In the genomic region with DNA sequence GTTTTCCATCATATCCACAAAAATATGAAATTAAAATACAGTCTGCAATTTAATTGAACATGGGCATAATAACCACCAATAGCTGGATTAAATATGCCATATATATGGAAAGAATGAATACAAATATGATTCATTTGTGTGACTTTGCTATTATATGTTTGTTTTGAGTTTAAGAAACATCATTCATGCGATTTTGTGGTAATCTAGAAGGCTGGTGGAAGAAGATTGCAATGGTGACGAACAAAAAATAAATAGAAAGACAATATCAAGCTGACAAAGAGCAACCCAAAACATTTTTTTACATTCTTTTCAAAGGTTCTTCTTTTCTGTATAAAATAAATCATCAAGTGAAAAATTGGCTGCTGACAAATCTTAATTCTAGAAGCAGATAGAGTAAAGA, we compare ENCODE assay signal across 22 cellular contexts.
A peak's percentile ranks its signal among the peaks of the same experiment; 100 is the strongest.
DNase-seq lines count a peak whose midpoint lies in the region; TF ChIP-seq lines count a peak whose summit lies in the region.
"Had no signal": no experiment of that assay in that cellular context is flagged by ENCODE, and none has a peak within 500 bp of the region (broad histone marks: within the 10 kb centered on the region; RNA-seq: fewer than 3 reads in every experiment).

No MANE protein-coding gene starts in this region.

- H3K9me3 ChIP-seq in adipocyte (ENCODE audit: control insufficient read depth, low read length) (peaks cover 17% of the 10 kb centered on the region), osteoblast (ENCODE audit: low read depth, low read length) (no peaks in the 10 kb centered on the region), Karpas-422 (ENCODE audit: low read length) (peaks cover 14% of the 10 kb centered on the region; the same call in 1 of the 2 replicates), testis (no peaks in the 10 kb centered on the region)

- POLR2A ChIA-PET in HEK293T (lab: Yijun Ruan, JAX) = no interaction called here

- no peaks in the 10 kb centered on the region for H3K9me2 ChIP-seq in Karpas-422 (replicated peaks; ENCODE audit: insufficient read depth, low read length)

- DNase-seq in LHCN-M2 (ENCODE audit: low read depth) (peak; percentile 20), adipocyte (ENCODE audit: low read depth) (peak; percentile 7), osteoblast (ENCODE audit: insufficient read length, low spot score, missing footprints) (peak; percentile 45), Karpas-422 (no peak), HEK293T (ENCODE audit: extremely low spot score) (no peak), testis (no peak), C1 segment of cervical spinal cord (lab: John Stamatoyannopoulos, UW) (no peak)
- DNase-seq: 8988T; AML-193; CD4-positive, alpha-beta memory T cell; CD4-positive, CD25-positive, alpha-beta regulatory T cell; CD8-positive, alpha-beta memory T cell; COR-L47; DMS 273 treated with DMSO at 0.1 percent for 48 hours; DMS153; DMS53; DMS79; DND-41; EL; GDM1 had no signal

- H3K79me2 ChIP-seq in osteoblast (ENCODE audit: insufficient read depth, low read length) (no peaks in the 10 kb centered on the region), Karpas-422 (ENCODE audit: low read length) (no peaks in the 10 kb centered on the region)

- no peak overlapping the region for H3K4me3 ChIP-seq in adipocyte (ENCODE audit: low read length)
- H3K4me3 ChIP-seq in osteoblast (ENCODE audit: insufficient read depth, low read length) = no peak overlapping the region
- no peak overlapping the region for H3K4me3 ChIP-seq in Karpas-422 (ENCODE audit: low read length)
- no peak overlapping the region for H3K4me3 ChIP-seq in testis
- H3K4me3 ChIP-seq: BLaER1 treated with 17β-estradiol and CSF1 and Interleukin-3, amounts not matched to agents 10 nM and 100 nM; GM12878 had no signal

- no peak for TF ChIP-seq POLR2A in testis (IDR thresholded peaks at IDR 0.05)

- no peak overlapping the region for H2AFZ ChIP-seq in osteoblast (ENCODE audit: low read length)
- no peak overlapping the region for H2AFZ ChIP-seq in Karpas-422 (ENCODE audit: low read length)

- 83 to 87% methylated on average over 2 of the region's 2 CpGs for WGBS in testis, 2 donors

- H3K9ac ChIP-seq in adipocyte (ENCODE audit: low read length) (no peak overlapping the region), Karpas-422 (ENCODE audit: low read length) (no peak overlapping the region)
- H3K9ac ChIP-seq: BLaER1 treated with 17β-estradiol and CSF1 and Interleukin-3, amounts not matched to agents 10 nM and 100 nM had no signal

- TF ChIP-seq CTCF in osteoblast (IDR thresholded peaks at IDR 0.05; ENCODE audit: extremely low read depth, low read depth, low read length) (no peak), testis (IDR thresholded peaks at IDR 0.05) (no peak)

- H3K4me1 ChIP-seq in adipocyte (ENCODE audit: control insufficient read depth, insufficient read depth, low read length) (no peaks in the 10 kb centered on the region), osteoblast (ENCODE audit: insufficient read depth, low read length) (no peaks in the 10 kb centered on the region), Karpas-422 (ENCODE audit: low read length) (no peaks in the 10 kb centered on the region), testis (no peaks in the 10 kb centered on the region)

- H3K27me3 ChIP-seq in adipocyte (replicated peaks; ENCODE audit: control insufficient read depth, insufficient read depth, low read length) (no peaks in the 10 kb centered on the region), osteoblast (ENCODE audit: insufficient read depth, low read length) (no peaks in the 10 kb centered on the region), Karpas-422 (ENCODE audit: low read length) (no peaks in the 10 kb centered on the region), testis (no peaks in the 10 kb centered on the region)
- H3K27me3 ChIP-seq: BLaER1 treated with 17β-estradiol and CSF1 and Interleukin-3, amounts not matched to agents 10 nM and 100 nM had no signal

- H4K20me1 ChIP-seq in osteoblast (ENCODE audit: insufficient read depth, low read length) (no peaks in the 10 kb centered on the region), Karpas-422 (ENCODE audit: insufficient read depth, low read depth, low read length) (no peaks in the 10 kb centered on the region)
- H4K20me1 ChIP-seq: BLaER1 treated with 17β-estradiol and CSF1 and Interleukin-3, amounts not matched to agents 10 nM and 100 nM had no signal

- H3K4me2 ChIP-seq in osteoblast (ENCODE audit: insufficient read depth, low read length) = no peak overlapping the region
- no peak overlapping the region for H3K4me2 ChIP-seq in Karpas-422 (ENCODE audit: low read depth, low read length, poor library complexity, severe bottlenecking)
- H3K4me2 ChIP-seq: BLaER1 treated with 17β-estradiol and CSF1 and Interleukin-3, amounts not matched to agents 10 nM and 100 nM had no signal

- CTCF ChIA-PET in HEK293T (lab: Yijun Ruan, JAX) = no interaction called here

- intact Hi-C loops in testis (cut with DNase I; ENCODE audit: low total_unique reads) = no loop called here

- H3K36me3 ChIP-seq in adipocyte (ENCODE audit: control insufficient read depth, insufficient read depth, low read length, severe bottlenecking) (no peaks in the 10 kb centered on the region), osteoblast (ENCODE audit: insufficient read depth, low read length) (no peaks in the 10 kb centered on the region), Karpas-422 (ENCODE audit: insufficient read depth, low read length) (no peaks in the 10 kb centered on the region), testis (ENCODE audit: low read depth, missing control alignments) (no peaks in the 10 kb centered on the region)
- H3K36me3 ChIP-seq: BLaER1 treated with 17β-estradiol and CSF1 and Interleukin-3, amounts not matched to agents 10 nM and 100 nM had no signal

- peak overlapping the region; percentile 40 for H3K27ac ChIP-seq in osteoblast (ENCODE audit: low read depth, low read length)
- no peak overlapping the region for H3K27ac ChIP-seq in Karpas-422 (ENCODE audit: low read length)
- H3K27ac ChIP-seq in testis = no peak overlapping the region
- H3K27ac ChIP-seq: BLaER1 treated with 17β-estradiol and CSF1 and Interleukin-3, amounts not matched to agents 10 nM and 100 nM had no signal

TF ChIP-seq in HEK293T, 16 proteins besides CTCF, POLR2A, EP300 and RAD21:
- no peak for TF ChIP-seq TARDBP (IDR thresholded peaks at IDR 0.05)

Comparison
In these comparisons a context has a peak if more than half of its experiments do, and no peak if none do; other contexts are left out.
1. DNase-seq: peak in LHCN-M2 (single experiment), adipocyte (single experiment) and osteoblast (single experiment); none in Karpas-422 (single experiment), HEK293T (single experiment), testis (single experiment) and C1 segment of cervical spinal cord (0 of 14).